Comparison of ENCODE assay signal across 14 cellular contexts in genomic region chr17:59465949-59466307, GRCh38.
DNase-seq lines count a peak whose midpoint lies in the region; ATAC-seq and TF ChIP-seq lines count a peak whose summit lies in the region.
"Had no signal": no experiment of that assay in that cellular context is flagged by ENCODE, and none has a peak within 500 bp of the region (broad histone marks: within the 10 kb centered on the region; RNA-seq: fewer than 3 reads in every experiment).

No MANE protein-coding gene starts in this region.

- ATAC-seq in left lung, result no peak
- ATAC-seq in HG02840 (IDR thresholded peaks at IDR 0.05; ENCODE audit: low FRiP score, unreplicated experiment), result no peak

- H3K9me2 ChIP-seq in neural cell (ENCODE audit: insufficient read depth, low read length), result no peaks in the 10 kb centered on the region

- no peaks in the 10 kb centered on the region for H3F3A ChIP-seq in neural cell (ENCODE audit: insufficient read depth, low read length, poor library complexity, severe bottlenecking)

- no peaks in the 10 kb centered on the region for H3K9me3 ChIP-seq in endodermal cell (ENCODE audit: control insufficient read depth, low read length)
- no peaks in the 10 kb centered on the region for H3K9me3 ChIP-seq in neural cell (ENCODE audit: low read length)
- no peaks in the 10 kb centered on the region for H3K9me3 ChIP-seq in left lung
- H3K9me3 ChIP-seq: A549, BE2C had no signal

- DNase-seq in NCI-H69 (lab: John Stamatoyannopoulos, UW) (peak; percentile 47), endodermal cell (peak; percentile 20), left lung (no peak), midbrain (lab: John Stamatoyannopoulos, UW) (no peak)
- DNase-seq: BE2C; CD4-positive, alpha-beta memory T cell; COR-L47; DMS153; GM23248; H7 had no signal

- H3K27me3 ChIP-seq in endodermal cell (ENCODE audit: control insufficient read depth, insufficient read depth, low read length, poor library complexity, severe bottlenecking) (no peaks in the 10 kb centered on the region), neural cell (ENCODE audit: insufficient read depth, low read depth, low read length) (no peaks in the 10 kb centered on the region), left lung (no peaks in the 10 kb centered on the region)
- H3K27me3 ChIP-seq: BE2C had no signal

- no peak overlapping the region for H3K27ac Mint-ChIP-seq in endodermal cell
- H3K27ac Mint-ChIP-seq: CD4-positive, alpha-beta memory T cell had no signal

- H3K4me1 ChIP-seq in endodermal cell (ENCODE audit: control insufficient read depth, insufficient read depth, low read length) (no peaks in the 10 kb centered on the region), left lung (no peaks in the 10 kb centered on the region)
- H3K4me1 ChIP-seq: A549, BE2C had no signal

- TF ChIP-seq CTCF in endodermal cell (conservative IDR thresholded peaks at IDR 0.05), result no peak
- TF ChIP-seq CTCF in neural cell (IDR thresholded peaks at IDR 0.05; ENCODE audit: poor library complexity, severe bottlenecking), result no peak
- TF ChIP-seq CTCF in left lung (IDR thresholded peaks at IDR 0.05), result no peak

- H3K27me3 Mint-ChIP-seq in endodermal cell (ENCODE audit: insufficient read depth), result peaks cover 3% of the 10 kb centered on the region
- H3K27me3 Mint-ChIP-seq: CD4-positive, alpha-beta memory T cell had no signal

- no peaks in the 10 kb centered on the region for H4K20me1 ChIP-seq in neural cell (ENCODE audit: insufficient read depth)

- no peak for TF ChIP-seq EP300 in neural cell (conservative IDR thresholded peaks at IDR 0.05; ENCODE audit: poor library complexity, severe bottlenecking)

- no peak for TF ChIP-seq RAD21 in neural cell (conservative IDR thresholded peaks at IDR 0.05)

- no peak overlapping the region for H2AFZ ChIP-seq in neural cell (ENCODE audit: low read depth, low read length)
- H2AFZ ChIP-seq: GM23248 had no signal

- H3K36me3 Mint-ChIP-seq in endodermal cell (ENCODE audit: low read depth), result no peaks in the 10 kb centered on the region
- H3K36me3 Mint-ChIP-seq: CD4-positive, alpha-beta memory T cell had no signal

- H3K4me1 Mint-ChIP-seq in endodermal cell, result peaks cover 15% of the 10 kb centered on the region
- H3K4me1 Mint-ChIP-seq: CD4-positive, alpha-beta memory T cell had no signal

- H3K4me3 ChIP-seq in endodermal cell (ENCODE audit: low read length) (no peak overlapping the region), neural cell (ENCODE audit: low read length) (no peak overlapping the region), left lung (no peak overlapping the region)
- H3K4me3 ChIP-seq: A549, GM23248 had no signal

- H3K36me3 ChIP-seq in endodermal cell (ENCODE audit: control insufficient read depth, insufficient read depth, low read length), result no peaks in the 10 kb centered on the region
- no peaks in the 10 kb centered on the region for H3K36me3 ChIP-seq in neural cell (ENCODE audit: insufficient read depth, low read length)
- no peaks in the 10 kb centered on the region for H3K36me3 ChIP-seq in left lung
- H3K36me3 ChIP-seq: BE2C had no signal

- intact Hi-C loops in left lung (cut with DNase I), result no loop called here

- WGBS in endodermal cell (ENCODE audit: insufficient coverage in 1 of 2, insufficient read length in 1 of 2), 2 experiments, result 89 to 93% methylated on average over 5 to 6 of the region's 6 CpGs

- H3K9me3 Mint-ChIP-seq in endodermal cell, result no peaks in the 10 kb centered on the region
- H3K9me3 Mint-ChIP-seq: CD4-positive, alpha-beta memory T cell had no signal

- H3K9ac ChIP-seq in endodermal cell (ENCODE audit: extremely low read depth, low read length, poor library complexity, severe bottlenecking), result no peak overlapping the region
- H3K9ac ChIP-seq in neural cell (ENCODE audit: low read length), result no peak overlapping the region
- H3K9ac ChIP-seq: GM23248 had no signal

- H3K27ac ChIP-seq in endodermal cell (ENCODE audit: low read depth, low read length), result no peak overlapping the region
- H3K27ac ChIP-seq in neural cell (ENCODE audit: low read length), result peak overlapping the region; percentile 83
- no peak overlapping the region for H3K27ac ChIP-seq in left lung
- H3K27ac ChIP-seq: A549, C4-2B, GM23248 had no signal

- no peak overlapping the region for H3K4me2 ChIP-seq in neural cell (ENCODE audit: low read length)
- H3K4me2 ChIP-seq: A549 had no signal

- no peak overlapping the region for H3K4me3 Mint-ChIP-seq in endodermal cell
- H3K4me3 Mint-ChIP-seq: CD4-positive, alpha-beta memory T cell had no signal

- no peaks in the 10 kb centered on the region for H3K79me2 ChIP-seq in neural cell (replicated peaks; ENCODE audit: insufficient read depth, low read length)

TF ChIP-seq in neural cell, 6 proteins besides CTCF, POLR2A, EP300 and RAD21:
- TF ChIP-seq POLR2AphosphoS5 (IDR thresholded peaks at IDR 0.05) (no peak), REST (IDR thresholded peaks at IDR 0.05; ENCODE audit: borderline replicate concordance) (no peak), MXI1 (conservative IDR thresholded peaks at IDR 0.05; ENCODE audit: poor library complexity, severe bottlenecking) (no peak), TAF1 (IDR thresholded peaks at IDR 0.05; ENCODE audit: low read depth) (no peak), EZH2 (IDR thresholded peaks at IDR 0.05; ENCODE audit: borderline replicate concordance, insufficient read depth, low read length, poor library complexity, severe bottlenecking) (no peak), SMC3 (conservative IDR thresholded peaks at IDR 0.05; ENCODE audit: poor library complexity) (no peak)

Comparison
In these comparisons a context has a peak if more than half of its experiments do, and no peak if none do; other contexts are left out.
1. DNase-seq: peak in NCI-H69 (single experiment) and endodermal cell (single experiment); none in left lung (0 of 2) and midbrain (single experiment).